16 cellular contexts compared by ENCODE assay signal in the genomic region with DNA sequence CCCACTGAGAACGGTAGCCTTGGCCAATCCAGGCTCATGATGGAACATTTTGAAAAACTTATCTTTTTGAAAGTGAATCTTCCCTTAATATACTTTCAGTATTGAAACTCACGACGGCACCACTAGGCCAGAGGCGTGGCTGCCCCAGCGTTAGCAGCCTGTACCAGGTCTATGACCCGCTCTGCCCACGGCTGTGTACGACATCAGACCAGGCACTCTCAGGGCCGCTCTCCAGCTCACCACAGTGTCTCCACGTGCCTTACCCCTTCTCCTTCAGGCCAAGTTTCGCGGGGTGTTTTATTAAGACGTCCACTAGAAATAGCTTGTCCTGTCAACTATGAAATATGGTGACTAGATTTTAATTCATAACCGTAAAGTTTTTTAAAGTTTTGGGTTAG. TPM values are rescaled to one million over a fixed set of nuclear protein-coding genes. Genes with fewer than 3 reads are reported as not detected.
DNase-seq lines count a peak whose midpoint lies in the region; ATAC-seq and TF ChIP-seq lines count a peak whose summit lies in the region.
"Had no signal": no experiment of that assay in that cellular context is flagged by ENCODE, and none has a peak within 500 bp of the region (broad histone marks: within the 10 kb centered on the region; RNA-seq: fewer than 3 reads in every experiment).

No MANE protein-coding gene starts in this region.

- ATAC-seq in T-helper 17 cell (no peak), upper lobe of right lung (no peak)
- no peak for ATAC-seq in stimulated activated memory B cell treated with anti-CD40 and anti-IgM and Interleukin-4, amounts not matched to agents 10 μg/mL and 1 μg/mL and 100 μg/mL, for 72 hours
- ATAC-seq: A549, HepG2 had no signal

- H3K4me1 ChIP-seq in upper lobe of right lung: no peaks in the 10 kb centered on the region
- H3K4me1 ChIP-seq: A549, BE2C had no signal

- TF ChIP-seq CTCF in chondrocyte (IDR thresholded peaks at IDR 0.05) (no peak), upper lobe of right lung (IDR thresholded peaks at IDR 0.05) (no peak)

- DNase-seq in T-helper 17 cell (no peak), chondrocyte (ENCODE audit: low spot score) (peak; percentile 48), mesenteric fat pad (ENCODE audit: low spot score) (peak; percentile 71), upper lobe of right lung (peak; percentile 29), mucosa of gallbladder (ENCODE audit: low spot score) (no peak)
- DNase-seq: BE2C; CD4-positive, alpha-beta memory T cell; DMS153; DND-41; GDM1; HCEC 1CT; HFFc6 had no signal

- intact Hi-C loops in upper lobe of right lung (cut with DNase I): no loop called here

- H3K9me3 Mint-ChIP-seq in chondrocyte (ENCODE audit: low read depth): peaks cover 12% of the 10 kb centered on the region
- H3K9me3 Mint-ChIP-seq in stimulated activated memory B cell treated with anti-CD40 and anti-IgM and Interleukin-4, amounts not matched to agents 10 μg/mL and 1 μg/mL and 100 μg/mL, for 72 hours: no peaks in the 10 kb centered on the region

- H3K4me3 ChIP-seq in upper lobe of right lung: no peak overlapping the region
- H3K4me3 ChIP-seq: A549 had no signal

- no peak overlapping the region for H3K27ac ChIP-seq in upper lobe of right lung
- H3K27ac ChIP-seq: A549, C4-2B had no signal

- H3K27ac Mint-ChIP-seq in T-helper 17 cell (no peak overlapping the region), chondrocyte (ENCODE audit: unreplicated experiment) (no peak overlapping the region)
- H3K27ac Mint-ChIP-seq in stimulated activated memory B cell treated with anti-CD40 and anti-IgM and Interleukin-4, amounts not matched to agents 10 μg/mL and 1 μg/mL and 100 μg/mL, for 72 hours: no peak overlapping the region
- H3K27ac Mint-ChIP-seq: HFFc6 had no signal

- peaks cover 17% of the 10 kb centered on the region for H3K4me1 Mint-ChIP-seq in T-helper 17 cell
- H3K4me1 Mint-ChIP-seq in chondrocyte (ENCODE audit: low read depth): peaks cover 21% of the 10 kb centered on the region
- H3K4me1 Mint-ChIP-seq in stimulated activated memory B cell treated with anti-CD40 and anti-IgM and Interleukin-4, amounts not matched to agents 10 μg/mL and 1 μg/mL and 100 μg/mL, for 72 hours: peaks cover 11% of the 10 kb centered on the region

- H3K9me3 ChIP-seq in T-helper 17 cell (ENCODE audit: control insufficient read depth, low read length, poor library complexity, severe bottlenecking) (no peaks in the 10 kb centered on the region), upper lobe of right lung (no peaks in the 10 kb centered on the region)
- H3K9me3 ChIP-seq: A549, BE2C had no signal

- no peaks in the 10 kb centered on the region for H3K27me3 ChIP-seq in upper lobe of right lung
- H3K27me3 ChIP-seq: BE2C had no signal

- no peaks in the 10 kb centered on the region for H3K27me3 Mint-ChIP-seq in T-helper 17 cell
- H3K27me3 Mint-ChIP-seq in chondrocyte (ENCODE audit: low read depth): no peaks in the 10 kb centered on the region
- no peaks in the 10 kb centered on the region for H3K27me3 Mint-ChIP-seq in stimulated activated memory B cell treated with anti-CD40 and anti-IgM and Interleukin-4, amounts not matched to agents 10 μg/mL and 1 μg/mL and 100 μg/mL, for 72 hours
- H3K27me3 Mint-ChIP-seq: CD4-positive, alpha-beta memory T cell had no signal

- peak overlapping the region; percentile 9 for H3K4me3 Mint-ChIP-seq in T-helper 17 cell
- no peak overlapping the region for H3K4me3 Mint-ChIP-seq in chondrocyte (ENCODE audit: unreplicated experiment)
- H3K4me3 Mint-ChIP-seq in stimulated activated memory B cell treated with anti-CD40 and anti-IgM and Interleukin-4, amounts not matched to agents 10 μg/mL and 1 μg/mL and 100 μg/mL, for 72 hours: no peak overlapping the region
- H3K4me3 Mint-ChIP-seq: HFFc6 had no signal

- H3K36me3 ChIP-seq in upper lobe of right lung: peaks cover 40% of the 10 kb centered on the region

- H3K36me3 Mint-ChIP-seq in T-helper 17 cell (ENCODE audit: low read depth) (no peaks in the 10 kb centered on the region), chondrocyte (ENCODE audit: low read depth) (peaks cover 44% of the 10 kb centered on the region)
- H3K36me3 Mint-ChIP-seq in stimulated activated memory B cell treated with anti-CD40 and anti-IgM and Interleukin-4, amounts not matched to agents 10 μg/mL and 1 μg/mL and 100 μg/mL, for 72 hours: peaks cover 90% of the 10 kb centered on the region

RNA-seq across cellular contexts. Expression of gene ALG12, which starts 31.2 kb away (rescaled TPM):
- total RNA-seq in T-helper 17 cell: 10 to 100 TPM; 13.7 to 15.4 TPM
- total RNA-seq in chondrocyte: 18.7 to 27.3 TPM (median 20.6 TPM) in 3 replicates
- total RNA-seq in mesenteric fat pad: 12.5 TPM
- 28.1 TPM for total RNA-seq in upper lobe of right lung
- total RNA-seq in mucosa of gallbladder: 36.7 TPM

RNA-seq across cellular contexts. Expression of gene CRELD2, which starts 31.4 kb away (rescaled TPM):
- total RNA-seq in T-helper 17 cell: 10 to 100 TPM; 28.1 to 36.7 TPM
- 44.3 to 117 TPM (median 49.9 TPM) in 3 replicates for total RNA-seq in chondrocyte
- total RNA-seq in mesenteric fat pad: 36.5 TPM
- 44.2 TPM for total RNA-seq in upper lobe of right lung
- total RNA-seq in mucosa of gallbladder: 56.6 TPM

RNA-seq across cellular contexts. Expression of gene ZBED4, which starts 33.4 kb away (rescaled TPM):
- total RNA-seq in T-helper 17 cell (10 to 100 TPM; 15.4 to 20.4 TPM), chondrocyte (15.3 to 17.6 TPM (median 17.6 TPM) in 3 replicates), mesenteric fat pad (10.4 TPM), upper lobe of right lung (11.8 TPM), mucosa of gallbladder (11.2 TPM)

RNA-seq across cellular contexts. Expression of gene BRD1, which starts 59.4 kb away (rescaled TPM):
- total RNA-seq in T-helper 17 cell: 100 to 1,000 TPM; 127 to 153 TPM
- 27.7 to 29.5 TPM (median 29.5 TPM) in 3 replicates for total RNA-seq in chondrocyte
- total RNA-seq in mesenteric fat pad: 25.0 TPM
- total RNA-seq in upper lobe of right lung: 39.0 TPM
- 45.3 TPM for total RNA-seq in mucosa of gallbladder

Comparison
In these comparisons a context has a peak if more than half of its experiments do, and no peak if none do; other contexts are left out.
1. DNase-seq: peak in chondrocyte (single experiment), mesenteric fat pad (single experiment) and upper lobe of right lung (single experiment); none in T-helper 17 cell (0 of 3) and mucosa of gallbladder (single experiment).